ENCODE assay signal across 19 cellular contexts in the genomic region with DNA sequence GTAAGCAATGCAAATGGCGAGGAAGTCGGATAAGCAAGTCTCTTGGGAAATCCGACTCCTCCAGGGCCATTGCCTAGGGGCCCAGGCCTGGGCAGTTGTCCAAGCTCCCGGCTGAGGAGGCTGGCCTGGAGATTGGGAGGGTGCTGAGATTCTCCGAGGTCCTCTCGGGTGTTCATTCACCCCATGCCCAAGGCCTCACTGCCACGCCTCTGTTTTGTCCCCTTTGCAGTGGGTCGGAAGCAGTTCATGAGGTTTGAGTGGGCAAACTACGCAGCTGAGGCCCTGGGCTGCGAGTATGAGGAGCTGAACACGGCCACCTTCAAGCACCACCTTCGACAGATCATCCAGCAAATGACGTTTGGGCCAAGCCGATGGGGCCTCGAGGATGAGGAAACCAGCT.
DNase-seq lines count a peak whose midpoint lies in the region; ATAC-seq lines count a peak whose summit lies in the region.
"Had no signal": no experiment of that assay in that cellular context is flagged by ENCODE, and none has a peak within 500 bp of the region (broad histone marks: within the 10 kb centered on the region; RNA-seq: fewer than 3 reads in every experiment).

No MANE protein-coding gene starts in this region.

- H3K27ac ChIP-seq in right cardiac atrium (ENCODE audit: low read length): no peak overlapping the region
- H3K27ac ChIP-seq: 22Rv1; BLaER1 treated with 17β-estradiol and CSF1 and Interleukin-3, amounts not matched to agents 10 nM and 100 nM had no signal

- no peak overlapping the region for H3K4me3 ChIP-seq in right cardiac atrium (ENCODE audit: low read length)
- H3K4me3 ChIP-seq: BLaER1 treated with 17β-estradiol and CSF1 and Interleukin-3, amounts not matched to agents 10 nM and 100 nM; GM12878; GM23338; HAP-1 had no signal

- H3K9me3 ChIP-seq in right cardiac atrium (ENCODE audit: control insufficient read depth, low read length): no peaks in the 10 kb centered on the region
- H3K9me3 ChIP-seq: HAP-1 had no signal

- H3K4me1 ChIP-seq in right cardiac atrium (ENCODE audit: control insufficient read depth, insufficient read depth, low read length): no peaks in the 10 kb centered on the region
- H3K4me1 ChIP-seq: BLaER1 treated with 17β-estradiol and CSF1 and Interleukin-3, amounts not matched to agents 10 nM and 100 nM; HAP-1 had no signal

- intact Hi-C loops in cardiac septum (cut with DNase I) (no loop called here), right cardiac atrium (cut with DNase I) (no loop called here), head of caudate nucleus (cut with DNase I) (no loop called here)

- H3K27me3 ChIP-seq in right cardiac atrium (ENCODE audit: control insufficient read depth, insufficient read depth): no peaks in the 10 kb centered on the region
- H3K27me3 ChIP-seq: BLaER1 treated with 17β-estradiol and CSF1 and Interleukin-3, amounts not matched to agents 10 nM and 100 nM had no signal

- DNase-seq in cardiac septum (ENCODE audit: low spot score) (peak; percentile 47), right cardiac atrium (no peak), RPMI7951 (ENCODE audit: low read depth) (peak; percentile 8), mesenteric fat pad (ENCODE audit: low spot score) (peak; percentile 77), head of caudate nucleus (no peak), T-helper 2 cell (no peak)
- DNase-seq: CD4-positive, alpha-beta T cell; CD8-positive, alpha-beta memory T cell; DMS 273 treated with DMSO at 0.1 percent for 48 hours; DMS79; EL; GDM1; HFFc6 had no signal

- ATAC-seq in right cardiac atrium: no peak
- no peak for ATAC-seq in GM19328 (IDR thresholded peaks at IDR 0.05; ENCODE audit: unreplicated experiment)
- ATAC-seq: GM12878, GM23338 had no signal

- WGBS in right cardiac atrium: 63% methylated on average over 15 of the region's 15 CpGs

Comparison
In these comparisons a context has a peak if more than half of its experiments do, and no peak if none do; other contexts are left out.
1. DNase-seq: peak in cardiac septum (single experiment), RPMI7951 (single experiment) and mesenteric fat pad (single experiment); none in right cardiac atrium (0 of 3), head of caudate nucleus (0 of 42) and T-helper 2 cell (0 of 5).